Comparison of ENCODE assay signal across 7 cellular contexts in the genomic region with DNA sequence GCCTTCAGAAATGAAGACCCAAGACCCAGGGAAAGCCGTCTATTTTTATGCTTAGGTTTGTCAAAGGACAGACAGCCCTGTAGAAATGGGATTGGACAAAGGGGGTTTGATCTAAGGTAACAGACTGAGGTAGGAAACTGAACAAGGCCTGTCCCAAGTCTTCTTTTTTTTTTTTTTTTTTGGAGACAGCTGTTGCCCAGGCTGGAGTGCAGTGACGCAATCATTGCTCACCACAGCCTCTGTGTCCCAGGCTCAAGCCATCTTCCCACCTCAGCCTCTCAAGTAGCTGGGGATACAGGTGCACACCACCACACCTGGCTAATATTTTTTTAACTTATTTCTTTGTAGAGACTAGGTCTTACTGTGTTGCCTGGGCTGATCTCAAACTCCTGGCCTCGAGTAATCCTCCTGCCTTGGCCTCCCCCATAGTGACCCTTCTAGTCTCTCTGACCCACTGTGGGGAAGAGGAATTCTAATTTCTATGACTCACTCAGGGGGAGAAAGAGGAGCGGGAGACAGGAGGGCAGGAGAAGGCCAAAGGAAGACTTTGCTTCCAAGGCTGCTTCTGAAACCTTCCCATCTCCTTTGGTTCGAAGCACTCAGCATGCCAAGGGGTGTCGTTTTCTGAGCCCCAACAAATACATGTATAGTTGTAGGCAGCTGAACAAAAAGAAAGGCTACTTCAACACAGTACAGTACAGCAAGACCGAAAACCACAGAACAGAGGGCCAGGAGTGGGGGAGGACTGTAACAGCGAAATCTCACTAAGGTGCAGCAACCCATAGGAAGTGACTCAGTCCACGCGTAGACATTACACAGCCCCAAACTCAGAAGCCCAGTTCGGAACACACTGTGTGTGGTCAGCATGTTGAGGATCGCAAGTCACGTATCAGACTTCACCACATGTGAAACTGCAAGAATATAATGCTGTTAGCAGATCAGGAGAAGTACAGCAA. TPM values are rescaled to one million over a fixed set of nuclear protein-coding genes. Genes with fewer than 3 reads are reported as not detected.
A peak's percentile ranks its signal among the peaks of the same experiment; 100 is the strongest.
DNase-seq lines count a peak whose midpoint lies in the region; ATAC-seq and TF ChIP-seq lines count a peak whose summit lies in the region.

No MANE protein-coding gene starts in this region.

- H3K9me3 Mint-ChIP-seq in central memory CD8-positive, alpha-beta T cell: no peaks in the 10 kb centered on the region

- ATAC-seq in GM19328 (IDR thresholded peaks at IDR 0.05; ENCODE audit: unreplicated experiment) (peak; percentile 63), HG03280 (IDR thresholded peaks at IDR 0.05; ENCODE audit: unreplicated experiment) (peak; percentile 86)
- ATAC-seq in central memory CD8-positive, alpha-beta T cell (replicated peaks; ENCODE audit: extremely low read depth, poor library complexity, severe bottlenecking): peak; percentile 99

- 75% methylated on average over 13 of the region's 13 CpGs for WGBS in suprapubic skin

- peaks cover 86% of the 10 kb centered on the region for H3K36me3 Mint-ChIP-seq in central memory CD8-positive, alpha-beta T cell (ENCODE audit: insufficient read depth)

- peak; percentile 70 for DNase-seq in UCSD-AML1 (lab: John Stamatoyannopoulos, UW; ENCODE audit: unreplicated experiment)
- peak; percentile 36 to 70 for DNase-seq in central memory CD8-positive, alpha-beta T cell (ENCODE audit: low spot score in 2 of 2)
- DNase-seq in stimulated activated CD4-positive, alpha-beta T cell treated with anti-CD3 and anti-CD28 coated beads, Interleukin-2, amount 100 ng/mL, for 24 hours: peak; percentile 71 to 72
- no peak for DNase-seq in ureter (ENCODE audit: low spot score)
- DNase-seq in suprapubic skin (ENCODE audit: low spot score in 2 of 2): no peak

- H3K27me3 ChIP-seq in suprapubic skin: peaks cover 9% of the 10 kb centered on the region

- no peak for TF ChIP-seq POLR2A in suprapubic skin (IDR thresholded peaks at IDR 0.05)

- H3K27ac Mint-ChIP-seq in central memory CD8-positive, alpha-beta T cell (ENCODE audit: low read depth): peak overlapping the region; percentile 84

- TF ChIP-seq CTCF in suprapubic skin (IDR thresholded peaks at IDR 0.05): no peak

- H3K4me1 Mint-ChIP-seq in central memory CD8-positive, alpha-beta T cell: peaks cover 54% of the 10 kb centered on the region

- H3K4me1 ChIP-seq in suprapubic skin: peaks cover 7% of the 10 kb centered on the region

- no peak for TF ChIP-seq EP300 in suprapubic skin (IDR thresholded peaks at IDR 0.05)

- no peaks in the 10 kb centered on the region for H3K36me3 ChIP-seq in suprapubic skin

- no peaks in the 10 kb centered on the region for H3K9me3 ChIP-seq in suprapubic skin

- no peak overlapping the region for H3K4me3 ChIP-seq in suprapubic skin

- H3K27me3 Mint-ChIP-seq in central memory CD8-positive, alpha-beta T cell: no peaks in the 10 kb centered on the region

- no peak overlapping the region for H3K27ac ChIP-seq in suprapubic skin

- H3K4me3 Mint-ChIP-seq in central memory CD8-positive, alpha-beta T cell: peak overlapping the region; percentile 61

RNA-seq across cellular contexts. Expression of a gene that starts 0.9 kb away (rescaled TPM):
- total RNA-seq in ureter (0.47 TPM), suprapubic skin (1 to 10 TPM in 1 of 4 donors, under 1 TPM in 1, not detected in 2; 0.76 to 1.4 TPM)

RNA-seq across cellular contexts. Expression of a gene that starts 33.7 kb away (rescaled TPM):
- total RNA-seq in ureter (33.0 TPM), suprapubic skin (10 to 100 TPM; 54.5 to 78.1 (median 69.3) TPM)

Comparison
In these comparisons a context has a peak if more than half of its experiments do, and no peak if none do; other contexts are left out.
1. DNase-seq: peak in UCSD-AML1 (single experiment), central memory CD8-positive, alpha-beta T cell (2 of 2) and stimulated activated CD4-positive, alpha-beta T cell treated with anti-CD3 and anti-CD28 coated beads, Interleukin-2, amount 100 ng/mL, for 24 hours (2 of 2); none in ureter (single experiment) and suprapubic skin (0 of 2).
2. Peak in every context shown above with its lines, with median percentiles within 50 percentile points of each other: ATAC-seq.